In the genomic region with DNA sequence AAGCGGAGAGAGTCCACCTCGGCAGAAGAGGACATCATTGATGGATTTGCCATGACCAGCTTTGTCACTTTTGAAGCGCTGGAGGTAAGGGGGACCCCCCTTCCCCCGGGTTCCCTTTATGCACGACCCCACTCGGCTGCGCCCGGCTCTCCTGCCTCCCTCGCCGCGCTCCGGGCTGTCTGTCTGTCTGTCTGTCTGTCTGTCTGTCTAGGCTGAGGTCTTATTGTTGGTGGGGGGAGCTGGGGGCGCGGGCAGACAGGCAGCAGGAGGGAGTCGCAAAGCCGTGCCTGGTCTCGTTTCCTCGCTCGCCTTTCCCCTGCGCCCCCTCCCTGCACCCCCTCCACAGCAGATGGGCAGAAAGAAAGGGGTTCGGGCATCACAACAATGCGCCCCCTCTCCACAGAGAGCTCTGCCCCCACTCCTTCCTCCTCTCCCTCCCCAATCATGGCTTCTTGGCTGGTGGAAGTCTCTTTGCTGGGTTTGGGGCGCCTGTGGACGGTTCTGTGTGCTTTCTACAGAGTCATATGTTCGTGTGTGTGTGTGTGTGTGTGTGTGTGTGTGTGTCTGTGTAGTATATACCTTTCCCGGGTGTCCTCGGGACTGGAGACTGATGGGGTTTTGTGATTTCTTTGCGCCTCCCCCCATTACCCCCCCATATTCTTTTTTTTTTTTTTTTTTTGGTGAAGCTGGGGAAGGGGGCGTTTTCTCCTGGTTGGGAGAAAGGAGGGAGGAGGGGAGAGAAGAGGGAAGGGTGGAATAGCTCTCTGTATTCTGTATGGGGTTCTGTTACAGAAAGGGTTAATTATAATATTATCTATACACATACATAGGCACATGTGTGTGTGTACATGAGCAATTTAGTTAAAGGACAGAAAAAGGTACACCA, we compare ENCODE assay signal across 9 cellular contexts. TPM values are rescaled to one million over a fixed set of nuclear protein-coding genes. Genes with fewer than 3 reads are reported as not detected.
DNase-seq lines count a peak whose midpoint lies in the region; ATAC-seq and TF ChIP-seq lines count a peak whose summit lies in the region.
"Had no signal": no experiment of that assay in that cellular context is flagged by ENCODE, and none has a peak within 500 bp of the region (broad histone marks: within the 10 kb centered on the region; RNA-seq: fewer than 3 reads in every experiment).

No MANE protein-coding gene starts in this region.

- H3K27me3 ChIP-seq in PC-9 (ENCODE audit: insufficient read depth, low read depth) (no peaks in the 10 kb centered on the region; the same call in 1 of the 2 replicates), smooth muscle cell (ENCODE audit: low read depth) (peaks cover 20% of the 10 kb centered on the region)

- CTCF ChIA-PET in PC-9 (lab: Charles Lee): no interaction called here

- BruUV-seq in PC-9 (replicated peaks; lab: Mats Ljungman, UMichigan): no TSS peak

- H3F3A ChIP-seq in PC-9 (ENCODE audit: insufficient read depth, low read depth) (no peaks in the 10 kb centered on the region), smooth muscle cell (ENCODE audit: low read depth) (peaks cover 16% of the 10 kb centered on the region)

- H2AFZ ChIP-seq in PC-9 (no peak overlapping the region), smooth muscle cell (ENCODE audit: low read depth) (peak overlapping the region; percentile 97)

- ATAC-seq in left ventricle myocardium superior: no peak
- no peak for ATAC-seq in HG02588 (IDR thresholded peaks at IDR 0.05; ENCODE audit: unreplicated experiment)
- no peak for ATAC-seq in HG03045 (IDR thresholded peaks at IDR 0.05; ENCODE audit: unreplicated experiment)

- POLR2A ChIA-PET in PC-9 (lab: Charles Lee; ENCODE audit: unreplicated experiment): no interaction called here

- H3K4me2 ChIP-seq in PC-9 (peak overlapping the region; percentile 74; the same call in 1 of the 2 replicates), smooth muscle cell (peak overlapping the region; percentile 96)

- H3K9ac ChIP-seq in smooth muscle cell (ENCODE audit: low read depth): peak overlapping the region; percentile 45

- no peaks in the 10 kb centered on the region for H3K36me3 ChIP-seq in PC-9 (ENCODE audit: low read depth)
- no peaks in the 10 kb centered on the region for H3K36me3 ChIP-seq in smooth muscle cell (ENCODE audit: low read depth)

- H3K27ac ChIP-seq in PC-9: no peak overlapping the region
- H3K27ac ChIP-seq in smooth muscle cell (ENCODE audit: low read depth): no peak overlapping the region
- H3K27ac ChIP-seq: C4-2B had no signal

- intact Hi-C loops in PC-9 (cut with micrococcal nuclease; ENCODE audit: unreplicated experiment) (no loop called here), left ventricle myocardium superior (cut with micrococcal nuclease) (no loop called here)

- H3K9me2 ChIP-seq in PC-9 (ENCODE audit: insufficient read depth): no peaks in the 10 kb centered on the region

- 2% methylated on average over 19 of the region's 29 CpGs for WGBS in smooth muscle cell (ENCODE audit: low lambda C conversion rate)

- TF ChIP-seq CTCF in PC-9 (conservative IDR thresholded peaks at IDR 0.05): no peak
- TF ChIP-seq CTCF in smooth muscle cell (IDR thresholded peaks at IDR 0.05; ENCODE audit: borderline replicate concordance, insufficient read depth, poor library complexity, severe bottlenecking): no peak

- H3K4me1 ChIP-seq in PC-9 (replicated peaks; ENCODE audit: insufficient read depth) (no peaks in the 10 kb centered on the region), smooth muscle cell (ENCODE audit: low read depth) (peaks cover 8% of the 10 kb centered on the region)

- no peak overlapping the region; the same call in 1 of the 2 replicates for H3K4me3 ChIP-seq in PC-9
- peak overlapping the region; percentile 99 for H3K4me3 ChIP-seq in smooth muscle cell

- H3K79me2 ChIP-seq in PC-9 (ENCODE audit: low read depth) (no peaks in the 10 kb centered on the region), smooth muscle cell (ENCODE audit: low read depth) (peaks cover 11% of the 10 kb centered on the region)

- DNase-seq in NCI-H1105 (lab: John Stamatoyannopoulos, UW) (peak; percentile 8), NCI-H1105 treated with DMSO at 0.1 percent for 48 hours (lab: John Stamatoyannopoulos, UW) (no peak), PC-9 (no peak), left ventricle myocardium superior (peak; percentile 33), smooth muscle cell (lab: John Stamatoyannopoulos, UW; ENCODE audit: unreplicated experiment) (no peak), 8988T (no peak)

- H4K20me1 ChIP-seq in PC-9 (ENCODE audit: insufficient read depth) (no peaks in the 10 kb centered on the region), smooth muscle cell (ENCODE audit: low read depth) (peaks cover 45% of the 10 kb centered on the region)

- H3K9me3 ChIP-seq in PC-9 (ENCODE audit: insufficient read depth, low read depth) (no peaks in the 10 kb centered on the region), smooth muscle cell (replicated peaks; ENCODE audit: low read depth) (no peaks in the 10 kb centered on the region)

RNA-seq across cellular contexts. Expression of gene AUTS2, which starts 1.8 kb away (rescaled TPM):
- not detected in 2 replicates for total RNA-seq in PC-9 (2021)
- 7.9 TPM for total RNA-seq in left ventricle myocardium superior
- total RNA-seq in smooth muscle cell: 6.0 and 6.5 TPM in 2 replicates
- 8.6 and 11.4 TPM in 2 replicates for polyA plus RNA-seq in smooth muscle cell

Comparison
In these comparisons a context has a peak if more than half of its experiments do, and no peak if none do; other contexts are left out.
1. DNase-seq: peak in NCI-H1105 (single experiment) and left ventricle myocardium superior (single experiment); none in NCI-H1105 treated with DMSO at 0.1 percent for 48 hours (single experiment), PC-9 (0 of 2), smooth muscle cell (single experiment) and 8988T (single experiment).